In genomic region chr11:1150095-1150494, GRCh38 we compare ENCODE assay signal across 1 cellular context.
TF ChIP-seq lines count a peak whose summit lies in the region.

No MANE protein-coding gene starts in this region.

TF ChIP-seq in H1, 55 proteins besides CTCF, POLR2A, EP300 and RAD21:
- no peak for TF ChIP-seq SP2 (IDR thresholded peaks at IDR 0.05; ENCODE audit: low read length)
- TF ChIP-seq CBX5 (IDR thresholded peaks at IDR 0.05; ENCODE audit: low read depth, low read length) = no peak
- no peak for TF ChIP-seq CTBP2 (IDR thresholded peaks at IDR 0.05; ENCODE audit: borderline replicate concordance, insufficient read depth, insufficient read length, low read length)
- no peak for TF ChIP-seq SIN3A (conservative IDR thresholded peaks at IDR 0.05 in 1 of 2, IDR thresholded peaks at IDR 0.05 in 1 of 2; ENCODE audit: low read depth in 1 of 2, low read length in 2 of 2)
- TF ChIP-seq NANOG (IDR thresholded peaks at IDR 0.05; ENCODE audit: insufficient read depth, low read depth, low read length, poor library complexity, severe bottlenecking) = no peak
- no peak for TF ChIP-seq POU5F1 (IDR thresholded peaks at IDR 0.05; ENCODE audit: low read depth, low read length)
- no peak for TF ChIP-seq BCL11A (IDR thresholded peaks at IDR 0.05; ENCODE audit: low read depth in 2 of 2, low read length in 2 of 2)
- TF ChIP-seq KDM5A (IDR thresholded peaks at IDR 0.05; ENCODE audit: low read length) = no peak
- TF ChIP-seq E2F6 (IDR thresholded peaks at IDR 0.05) = no peak
- TF ChIP-seq ATF2 (IDR thresholded peaks at IDR 0.05; ENCODE audit: low read length) = no peak
- no peak for TF ChIP-seq JUN (IDR thresholded peaks at IDR 0.05; ENCODE audit: low read depth, low read length)
- TF ChIP-seq CBX8 (IDR thresholded peaks at IDR 0.05; ENCODE audit: borderline replicate concordance, low read depth, low read length) = no peak
- no peak for TF ChIP-seq SP1 (IDR thresholded peaks at IDR 0.05; ENCODE audit: low read depth, low read length)
- TF ChIP-seq EGR1 (IDR thresholded peaks at IDR 0.05; ENCODE audit: borderline replicate concordance, low read depth, low read length) = no peak
- no peak for TF ChIP-seq CHD1 (IDR thresholded peaks at IDR 0.05; ENCODE audit: low read depth, low read length)
- no peak for TF ChIP-seq JUND (IDR thresholded peaks at IDR 0.05; ENCODE audit: low read length)
- TF ChIP-seq GABPA (IDR thresholded peaks at IDR 0.05; ENCODE audit: borderline replicate concordance, insufficient read depth, low read length) = no peak
